14 cellular contexts compared by ENCODE assay signal in genomic region chr4:108881190-108881589, GRCh38.
DNase-seq lines count a peak whose midpoint lies in the region; ATAC-seq, FAIRE-seq and TF ChIP-seq lines count a peak whose summit lies in the region.
"Had no signal": no experiment of that assay in that cellular context is flagged by ENCODE, and none has a peak within 500 bp of the region (broad histone marks: within the 10 kb centered on the region; RNA-seq: fewer than 3 reads in every experiment).

No MANE protein-coding gene starts in this region.

- H3K27ac ChIP-seq in breast epithelium (no peak overlapping the region), K562 (ENCODE audit: extremely low read depth, low read depth, low read length) (no peak overlapping the region), smooth muscle cell (ENCODE audit: low read depth) (peak overlapping the region; percentile 66)

- no peak for FAIRE-seq in K562 (lab: Jason Lieb, UNC)
- FAIRE-seq: HTR-8/SVneo had no signal

- H3K36me3 Mint-ChIP-seq in MCF 10A (ENCODE audit: insufficient read depth, unreplicated experiment), result no peaks in the 10 kb centered on the region
- no peaks in the 10 kb centered on the region for H3K36me3 Mint-ChIP-seq in activated CD4-positive, alpha-beta T cell treated with anti-CD3 and anti-CD28 coated beads, Interleukin-2, amount 10 ng/mL, durations not matched to agents 24 days and 14 days (ENCODE audit: low read depth)
- H3K36me3 Mint-ChIP-seq in stimulated activated effector memory CD8-positive, alpha-beta T cell treated with anti-CD3 and anti-CD28 coated beads, Interleukin-12 subunit alpha, Interleukin-12 subunit beta, amount 100 ng/mL, for 72 hours, result no peaks in the 10 kb centered on the region
- H3K36me3 Mint-ChIP-seq: naive B cell had no signal

- H3K4me1 ChIP-seq in breast epithelium (no peaks in the 10 kb centered on the region), K562 (replicated peaks in 1 of 2; ENCODE audit: control insufficient read depth in 2 of 2, insufficient read depth in 2 of 2, low read length in 2 of 2) (no peaks in the 10 kb centered on the region), smooth muscle cell (ENCODE audit: low read depth) (peaks cover 35% of the 10 kb centered on the region)

- H3K9ac ChIP-seq in K562 (ENCODE audit: insufficient read depth in 1 of 2, low read depth in 2 of 2, low read length in 2 of 2), result no peak overlapping the region
- H3K9ac ChIP-seq in smooth muscle cell (ENCODE audit: low read depth), result no peak overlapping the region

- TF ChIP-seq POLR2A in breast epithelium (IDR thresholded peaks at IDR 0.05) (no peak), K562 (conservative IDR thresholded peaks at IDR 0.05) (no peak)

- TF ChIP-seq RAD21 in K562 (CRISPR knock-in tag; conservative IDR thresholded peaks at IDR 0.05 in 1 of 2, IDR thresholded peaks at IDR 0.05 in 1 of 2), result no peak

- DNase-seq in MCF 10A (ENCODE audit: unreplicated experiment) (peak; percentile 2), breast epithelium (ENCODE audit: low spot score in 2 of 2) (no peak), K562 (ENCODE audit: extremely low read depth in 1 of 4, low spot score in 3 of 4) (no peak), iris pigment epithelial cell (ENCODE audit: low read depth) (peak; percentile 77), smooth muscle cell (lab: John Stamatoyannopoulos, UW; ENCODE audit: unreplicated experiment) (no peak), DMS153 treated with DMSO at 0.1 percent for 48 hours (lab: John Stamatoyannopoulos, UW; ENCODE audit: unreplicated experiment) (no peak)
- no peak for DNase-seq in activated CD4-positive, alpha-beta T cell treated with anti-CD3 and anti-CD28 coated beads, Interleukin-2, amount 10 ng/mL, durations not matched to agents 24 days and 14 days
- DNase-seq in stimulated activated effector memory CD8-positive, alpha-beta T cell treated with anti-CD3 and anti-CD28 coated beads, Interleukin-12 subunit alpha, Interleukin-12 subunit beta, amount 100 ng/mL, for 72 hours (ENCODE audit: low spot score in 2 of 2), result no peak
- DNase-seq: 8988T, activated B cell treated with CpG ODN at 0.5 μM for 24 hours, naive B cell, Right ventricle myocardium superior had no signal

- H3F3A ChIP-seq in smooth muscle cell (ENCODE audit: low read depth), result peaks cover 4% of the 10 kb centered on the region

- H3K4me2 ChIP-seq in K562 (ENCODE audit: insufficient read depth, low read length), result no peak overlapping the region
- H3K4me2 ChIP-seq in smooth muscle cell, result peak overlapping the region; percentile 16
- H3K4me2 ChIP-seq: GM23338 had no signal

- H3K27me3 Mint-ChIP-seq in MCF 10A (ENCODE audit: insufficient read depth, unreplicated experiment), result no peaks in the 10 kb centered on the region
- peaks cover 2% of the 10 kb centered on the region for H3K27me3 Mint-ChIP-seq in activated CD4-positive, alpha-beta T cell treated with anti-CD3 and anti-CD28 coated beads, Interleukin-2, amount 10 ng/mL, durations not matched to agents 24 days and 14 days
- H3K27me3 Mint-ChIP-seq: naive B cell had no signal

- H3K9me3 ChIP-seq in breast epithelium (no peaks in the 10 kb centered on the region), K562 (replicated peaks; ENCODE audit: control insufficient read depth, insufficient read depth, low read depth, low read length) (no peaks in the 10 kb centered on the region), smooth muscle cell (replicated peaks; ENCODE audit: low read depth) (no peaks in the 10 kb centered on the region)

- H2AFZ ChIP-seq in K562 (ENCODE audit: low read depth, low read length) (peak overlapping the region; percentile 48), smooth muscle cell (ENCODE audit: low read depth) (no peak overlapping the region)
- H2AFZ ChIP-seq: GM23338 had no signal

- H3K36me3 ChIP-seq in breast epithelium (no peaks in the 10 kb centered on the region), K562 (ENCODE audit: control insufficient read depth, insufficient read depth, low read length) (no peaks in the 10 kb centered on the region), smooth muscle cell (ENCODE audit: low read depth) (no peaks in the 10 kb centered on the region)

- in situ Hi-C loops in K562 (cut with MboI), result no loop called here

- no peak for TF ChIP-seq EP300 in K562 (IDR thresholded peaks at IDR 0.05; ENCODE audit: low read length)

- H3K4me3 Mint-ChIP-seq in MCF 10A (ENCODE audit: unreplicated experiment), result no peak overlapping the region
- no peak overlapping the region for H3K4me3 Mint-ChIP-seq in activated CD4-positive, alpha-beta T cell treated with anti-CD3 and anti-CD28 coated beads, Interleukin-2, amount 10 ng/mL, durations not matched to agents 24 days and 14 days
- H3K4me3 Mint-ChIP-seq in stimulated activated effector memory CD8-positive, alpha-beta T cell treated with anti-CD3 and anti-CD28 coated beads, Interleukin-12 subunit alpha, Interleukin-12 subunit beta, amount 100 ng/mL, for 72 hours, result no peak overlapping the region
- H3K4me3 Mint-ChIP-seq: activated B cell treated with CpG ODN at 0.5 μM for 24 hours, GM23338, naive B cell had no signal

- H3K9me3 Mint-ChIP-seq in MCF 10A (ENCODE audit: unreplicated experiment), result no peaks in the 10 kb centered on the region
- no peaks in the 10 kb centered on the region for H3K9me3 Mint-ChIP-seq in activated CD4-positive, alpha-beta T cell treated with anti-CD3 and anti-CD28 coated beads, Interleukin-2, amount 10 ng/mL, durations not matched to agents 24 days and 14 days
- H3K9me3 Mint-ChIP-seq in stimulated activated effector memory CD8-positive, alpha-beta T cell treated with anti-CD3 and anti-CD28 coated beads, Interleukin-12 subunit alpha, Interleukin-12 subunit beta, amount 100 ng/mL, for 72 hours, result no peaks in the 10 kb centered on the region
- H3K9me3 Mint-ChIP-seq: activated B cell treated with CpG ODN at 0.5 μM for 24 hours, GM23338, naive B cell had no signal

- TF ChIP-seq CTCF in MCF 10A (IDR thresholded peaks at IDR 0.05; ENCODE audit: unreplicated experiment) (no peak), breast epithelium (IDR thresholded peaks at IDR 0.05) (no peak), K562 (IDR thresholded peaks at IDR 0.05 in 2 of 3, conservative IDR thresholded peaks at IDR 0.05 in 1 of 3; ENCODE audit: insufficient read depth in 2 of 3, low read depth in 1 of 3, low read length in 3 of 3) (no peak), smooth muscle cell (IDR thresholded peaks at IDR 0.05; ENCODE audit: borderline replicate concordance, insufficient read depth, poor library complexity, severe bottlenecking) (no peak)

- H3K4me3 ChIP-seq in breast epithelium (no peak overlapping the region), K562 (no peak overlapping the region), smooth muscle cell (no peak overlapping the region)
- H3K4me3 ChIP-seq: GM23338 had no signal

- H3K27me3 ChIP-seq in breast epithelium, result no peaks in the 10 kb centered on the region
- H3K27me3 ChIP-seq in K562 (ENCODE audit: control insufficient read depth in 2 of 2, insufficient read depth in 2 of 2, low read length in 2 of 2), result no peaks in the 10 kb centered on the region
- no peaks in the 10 kb centered on the region for H3K27me3 ChIP-seq in smooth muscle cell (ENCODE audit: low read depth)

- no peaks in the 10 kb centered on the region for H3K9me1 ChIP-seq in K562 (ENCODE audit: control insufficient read depth, insufficient read depth, low read length)

- no peak for ATAC-seq in K562
- ATAC-seq in stimulated activated effector memory CD8-positive, alpha-beta T cell treated with anti-CD3 and anti-CD28 coated beads, Interleukin-12 subunit alpha, Interleukin-12 subunit beta, amount 100 ng/mL, for 72 hours, result no peak
- ATAC-seq: GM23338 had no signal

- WGBS in K562 (ENCODE audit: insufficient coverage, low coverage, missing lambda C conversion rate), result 32% methylated on average over 3 of the region's 3 CpGs
- WGBS in smooth muscle cell (ENCODE audit: low lambda C conversion rate), result 22% methylated on average over 3 of the region's 3 CpGs

- POLR2A ChIA-PET in MCF 10A (lab: Yijun Ruan, JAX), result no interaction called here
- POLR2A ChIA-PET in K562 (lab: Yijun Ruan, JAX), result interaction anchor here (0.6 to 1.4 kb wide), 3 partner anchors 20 to 1234 kb away, joined by 3 to 5 read pairs (median 3); no protein-coding TSS in a partner anchor

- H3K79me2 ChIP-seq in K562 (ENCODE audit: control insufficient read depth, insufficient read depth, low read length), result no peaks in the 10 kb centered on the region
- H3K79me2 ChIP-seq in smooth muscle cell (ENCODE audit: low read depth), result no peaks in the 10 kb centered on the region

- H4K20me1 ChIP-seq in K562 (replicated peaks; ENCODE audit: control insufficient read depth, insufficient read depth, low read length) (no peaks in the 10 kb centered on the region), smooth muscle cell (ENCODE audit: low read depth) (no peaks in the 10 kb centered on the region)

- CTCF ChIA-PET in MCF 10A (lab: Yijun Ruan, JAX), result no interaction called here
- CTCF ChIA-PET in K562 (lab: Yijun Ruan, JAX; ENCODE audit: low intra/inter-chr PET ratio), result no interaction called here

- BruUV-seq in MCF 10A (replicated peaks; lab: Mats Ljungman, UMichigan) (no TSS peak), K562 (replicated peaks; lab: Mats Ljungman, UMichigan) (no TSS peak)

- H3K27ac Mint-ChIP-seq in MCF 10A (ENCODE audit: low read depth, unreplicated experiment), result no peak overlapping the region
- H3K27ac Mint-ChIP-seq in activated CD4-positive, alpha-beta T cell treated with anti-CD3 and anti-CD28 coated beads, Interleukin-2, amount 10 ng/mL, durations not matched to agents 24 days and 14 days, result no peak overlapping the region
- H3K27ac Mint-ChIP-seq in stimulated activated effector memory CD8-positive, alpha-beta T cell treated with anti-CD3 and anti-CD28 coated beads, Interleukin-12 subunit alpha, Interleukin-12 subunit beta, amount 100 ng/mL, for 72 hours, result no peak overlapping the region
- H3K27ac Mint-ChIP-seq: activated B cell treated with CpG ODN at 0.5 μM for 24 hours, naive B cell had no signal

- H3K4me1 Mint-ChIP-seq in MCF 10A (ENCODE audit: insufficient read depth, unreplicated experiment), result no peaks in the 10 kb centered on the region
- peaks cover 11% of the 10 kb centered on the region for H3K4me1 Mint-ChIP-seq in activated CD4-positive, alpha-beta T cell treated with anti-CD3 and anti-CD28 coated beads, Interleukin-2, amount 10 ng/mL, durations not matched to agents 24 days and 14 days
- no peaks in the 10 kb centered on the region for H3K4me1 Mint-ChIP-seq in stimulated activated effector memory CD8-positive, alpha-beta T cell treated with anti-CD3 and anti-CD28 coated beads, Interleukin-12 subunit alpha, Interleukin-12 subunit beta, amount 100 ng/mL, for 72 hours
- H3K4me1 Mint-ChIP-seq: activated B cell treated with CpG ODN at 0.5 μM for 24 hours, naive B cell had no signal

- intact Hi-C loops in MCF 10A (cut with micrococcal nuclease), result no loop called here
- intact Hi-C loops in breast epithelium (cut with DNase I; ENCODE audit: low total_unique reads), result no loop called here
- intact Hi-C loops in K562 (cut with micrococcal nuclease), result no loop called here
- intact Hi-C loops in activated CD4-positive, alpha-beta T cell treated with anti-CD3 and anti-CD28 coated beads, Interleukin-2, amount 10 ng/mL, durations not matched to agents 24 days and 14 days (cut with micrococcal nuclease), result loop anchor here (5.0 kb wide), 1 partner anchor 34 kb away; no protein-coding TSS in a partner anchor

TF ChIP-seq in K562, 482 proteins besides CTCF, POLR2A, EP300 and RAD21 (continues in another document):
- TF ChIP-seq TCF7L2 (IDR thresholded peaks at IDR 0.05; ENCODE audit: low read depth, low read length) (no peak), TBL1XR1 (IDR thresholded peaks at IDR 0.05; ENCODE audit: low read length in 2 of 2) (no peak), SMARCA5 (IDR thresholded peaks at IDR 0.05) (no peak)

Comparison
In these comparisons a context has a peak if more than half of its experiments do, and no peak if none do; other contexts are left out.
1. DNase-seq: peak in MCF 10A (single experiment) and iris pigment epithelial cell (single experiment); none in breast epithelium (0 of 2), K562 (0 of 4), smooth muscle cell (single experiment), DMS153 treated with DMSO at 0.1 percent for 48 hours (single experiment), activated CD4-positive, alpha-beta T cell treated with anti-CD3 and anti-CD28 coated beads, Interleukin-2, amount 10 ng/mL, durations not matched to agents 24 days and 14 days (single experiment) and stimulated activated effector memory CD8-positive, alpha-beta T cell treated with anti-CD3 and anti-CD28 coated beads, Interleukin-12 subunit alpha, Interleukin-12 subunit beta, amount 100 ng/mL, for 72 hours (0 of 2).